In genomic region chr9:24245988-24246387, GRCh38 we compare ENCODE assay signal across 10 cellular contexts.
A peak's percentile ranks its signal among the peaks of the same experiment; 100 is the strongest.
DNase-seq lines count a peak whose midpoint lies in the region; ATAC-seq, FAIRE-seq and TF ChIP-seq lines count a peak whose summit lies in the region.
"Had no signal": no experiment of that assay in that cellular context is flagged by ENCODE, and none has a peak within 500 bp of the region (broad histone marks: within the 10 kb centered on the region; RNA-seq: fewer than 3 reads in every experiment).

No MANE protein-coding gene starts in this region.

- DNase-seq in D721Med (ENCODE audit: insufficient read length, low spot score) (no peak), keratinocyte (ENCODE audit: low read depth, low spot score) (no peak), NCI-H187 treated with DMSO at 0.1 percent for 48 hours (lab: John Stamatoyannopoulos, UW) (no peak), stomach (no peak), left lung (no peak)
- no peak for DNase-seq in NK-92 treated with Interleukin-12 subunit alpha and Interleukin-12 subunit beta, amount 100 ng/mL, for 24 hours (lab: John Stamatoyannopoulos, UW)
- DNase-seq: aorta, SW 1271 had no signal

- TF ChIP-seq CTCF in D721Med (IDR thresholded peaks at IDR 0.05; ENCODE audit: insufficient read depth, missing control alignments) (peak; percentile 57), SU-DHL-6 (IDR thresholded peaks at IDR 0.05; ENCODE audit: insufficient read depth, low read length, poor library complexity, severe bottlenecking) (peak; percentile 22), keratinocyte (optimal IDR thresholded peaks at IDR 0.05 in 1 of 3, IDR thresholded peaks at IDR 0.05 in 1 of 3, conservative IDR thresholded peaks at IDR 0.05 in 1 of 3; ENCODE audit: extremely low read depth in 1 of 3, insufficient read depth in 2 of 3, low read length in 3 of 3) (peak in 2 of 3 experiments; percentile 22 to 30), stomach (IDR thresholded peaks at IDR 0.05) (no peak), left lung (IDR thresholded peaks at IDR 0.05) (no peak)

- FAIRE-seq in D721Med (lab: Jason Lieb, UNC) (no peak), keratinocyte (lab: Jason Lieb, UNC) (no peak)

- H3F3A ChIP-seq in SU-DHL-6 (ENCODE audit: insufficient read depth): no peaks in the 10 kb centered on the region

- no peak for TF ChIP-seq EP300 in Ishikawa (IDR thresholded peaks at IDR 0.05; ENCODE audit: borderline replicate concordance)
- no peak for TF ChIP-seq EP300 in stomach (IDR thresholded peaks at IDR 0.05)

- TF ChIP-seq POLR2A in stomach (IDR thresholded peaks at IDR 0.05): no peak

- no peaks in the 10 kb centered on the region for H3K9me1 ChIP-seq in keratinocyte (ENCODE audit: control insufficient read depth, extremely low read depth, insufficient read depth, low read length)

- no peak overlapping the region for H3K4me2 ChIP-seq in SU-DHL-6 (ENCODE audit: low read depth, low read length, poor library complexity, severe bottlenecking)
- H3K4me2 ChIP-seq in keratinocyte (ENCODE audit: control insufficient read depth, extremely low read depth, insufficient read depth, low read depth, low read length): no peak overlapping the region

- no peak overlapping the region for H2AFZ ChIP-seq in SU-DHL-6 (ENCODE audit: low read depth, low read length, severe bottlenecking)
- no peak overlapping the region for H2AFZ ChIP-seq in keratinocyte (ENCODE audit: control insufficient read depth, low read length)

- TF ChIP-seq RAD21 in Ishikawa (IDR thresholded peaks at IDR 0.05; ENCODE audit: low read depth): 0 out of 2 replicates have a peak, but pooled peaks have one; percentile 12

- no peaks in the 10 kb centered on the region for H3K9me2 ChIP-seq in SU-DHL-6 (replicated peaks; ENCODE audit: insufficient read depth, low read length)

- intact Hi-C loops in stomach (cut with DNase I; ENCODE audit: low total_unique reads): no loop called here
- intact Hi-C loops in left lung (cut with DNase I): no loop called here

- WGBS in stomach, 5 donors: 27 to 36% (median 31%) methylated on average over 2 of the region's 2 CpGs

- no peak overlapping the region for H3K4me3 ChIP-seq in SU-DHL-6 (ENCODE audit: insufficient read depth, low read length, poor library complexity, severe bottlenecking)
- H3K4me3 ChIP-seq in keratinocyte (ENCODE audit: control insufficient read depth in 2 of 3, extremely low read depth in 1 of 3, insufficient read depth in 2 of 3, low read depth in 1 of 3, low read length in 3 of 3): no peak overlapping the region
- H3K4me3 ChIP-seq in stomach: no peak overlapping the region
- H3K4me3 ChIP-seq in left lung: no peak overlapping the region

- H3K79me2 ChIP-seq in SU-DHL-6 (ENCODE audit: insufficient read depth, low read length) (no peaks in the 10 kb centered on the region), keratinocyte (ENCODE audit: control insufficient read depth, insufficient read depth, low read length) (no peaks in the 10 kb centered on the region)

- no peak overlapping the region for H3K9ac ChIP-seq in SU-DHL-6 (ENCODE audit: low read length)
- H3K9ac ChIP-seq in keratinocyte (ENCODE audit: control insufficient read depth, extremely low read depth, insufficient read depth, low read length): no peak overlapping the region

- no peaks in the 10 kb centered on the region for H3K4me1 ChIP-seq in keratinocyte (ENCODE audit: control insufficient read depth, extremely low read depth, insufficient read depth, low read length)
- H3K4me1 ChIP-seq in stomach: no peaks in the 10 kb centered on the region
- no peaks in the 10 kb centered on the region for H3K4me1 ChIP-seq in left lung

- H3K9me3 ChIP-seq in SU-DHL-6 (ENCODE audit: insufficient read depth, low read length) (no peaks in the 10 kb centered on the region), keratinocyte (ENCODE audit: control insufficient read depth, low read depth, low read length) (no peaks in the 10 kb centered on the region), stomach (peaks cover 0 to 7% (median 0%) of the 10 kb centered on the region in 4 donors), left lung (no peaks in the 10 kb centered on the region)

- no peak for ATAC-seq in left lung

- H3K36me3 ChIP-seq in SU-DHL-6 (ENCODE audit: low read length) (no peaks in the 10 kb centered on the region), keratinocyte (ENCODE audit: control insufficient read depth in 2 of 2, extremely low read depth in 1 of 2, insufficient read depth in 2 of 2, low read length in 2 of 2) (no peaks in the 10 kb centered on the region), stomach (no peaks in the 10 kb centered on the region), left lung (no peaks in the 10 kb centered on the region)

- dilution Hi-C loops in keratinocyte (cut with MboI; ENCODE audit: extremely low pct_ligation_motif_present, low sequenced_read_pairs): no loop called here

- no peak overlapping the region for H3K27ac ChIP-seq in SU-DHL-6 (ENCODE audit: low read depth, low read length)
- no peak overlapping the region for H3K27ac ChIP-seq in keratinocyte (ENCODE audit: control insufficient read depth, insufficient read depth, low read length)
- no peak overlapping the region for H3K27ac ChIP-seq in stomach
- H3K27ac ChIP-seq in left lung: no peak overlapping the region

- no peaks in the 10 kb centered on the region for H4K20me1 ChIP-seq in SU-DHL-6 (ENCODE audit: low read depth, low read length)
- H4K20me1 ChIP-seq in keratinocyte (ENCODE audit: control insufficient read depth, extremely low read depth, insufficient read depth, low read length): no peaks in the 10 kb centered on the region

- no peaks in the 10 kb centered on the region for H3K27me3 ChIP-seq in SU-DHL-6 (ENCODE audit: low read length)
- H3K27me3 ChIP-seq in keratinocyte (ENCODE audit: control insufficient read depth, extremely low read depth, insufficient read depth, low read length): no peaks in the 10 kb centered on the region
- no peaks in the 10 kb centered on the region for H3K27me3 ChIP-seq in stomach
- H3K27me3 ChIP-seq in left lung: no peaks in the 10 kb centered on the region

TF ChIP-seq in Ishikawa, 13 proteins besides CTCF, POLR2A, EP300 and RAD21:
- TF ChIP-seq, protein P1, sequence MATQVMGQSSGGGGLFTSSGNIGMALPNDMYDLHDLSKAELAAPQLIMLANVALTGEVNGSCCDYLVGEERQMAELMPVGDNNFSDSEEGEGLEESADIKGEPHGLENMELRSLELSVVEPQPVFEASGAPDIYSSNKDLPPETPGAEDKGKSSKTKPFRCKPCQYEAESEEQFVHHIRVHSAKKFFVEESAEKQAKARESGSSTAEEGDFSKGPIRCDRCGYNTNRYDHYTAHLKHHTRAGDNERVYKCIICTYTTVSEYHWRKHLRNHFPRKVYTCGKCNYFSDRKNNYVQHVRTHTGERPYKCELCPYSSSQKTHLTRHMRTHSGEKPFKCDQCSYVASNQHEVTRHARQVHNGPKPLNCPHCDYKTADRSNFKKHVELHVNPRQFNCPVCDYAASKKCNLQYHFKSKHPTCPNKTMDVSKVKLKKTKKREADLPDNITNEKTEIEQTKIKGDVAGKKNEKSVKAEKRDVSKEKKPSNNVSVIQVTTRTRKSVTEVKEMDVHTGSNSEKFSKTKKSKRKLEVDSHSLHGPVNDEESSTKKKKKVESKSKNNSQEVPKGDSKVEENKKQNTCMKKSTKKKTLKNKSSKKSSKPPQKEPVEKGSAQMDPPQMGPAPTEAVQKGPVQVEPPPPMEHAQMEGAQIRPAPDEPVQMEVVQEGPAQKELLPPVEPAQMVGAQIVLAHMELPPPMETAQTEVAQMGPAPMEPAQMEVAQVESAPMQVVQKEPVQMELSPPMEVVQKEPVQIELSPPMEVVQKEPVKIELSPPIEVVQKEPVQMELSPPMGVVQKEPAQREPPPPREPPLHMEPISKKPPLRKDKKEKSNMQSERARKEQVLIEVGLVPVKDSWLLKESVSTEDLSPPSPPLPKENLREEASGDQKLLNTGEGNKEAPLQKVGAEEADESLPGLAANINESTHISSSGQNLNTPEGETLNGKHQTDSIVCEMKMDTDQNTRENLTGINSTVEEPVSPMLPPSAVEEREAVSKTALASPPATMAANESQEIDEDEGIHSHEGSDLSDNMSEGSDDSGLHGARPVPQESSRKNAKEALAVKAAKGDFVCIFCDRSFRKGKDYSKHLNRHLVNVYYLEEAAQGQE (IDR thresholded peaks at IDR 0.05; ENCODE audit: low read depth): no peak
- TF ChIP-seq EGR1 (IDR thresholded peaks at IDR 0.05): no peak
- TF ChIP-seq YY1 (IDR thresholded peaks at IDR 0.05; ENCODE audit: low read depth): no peak
- TF ChIP-seq NFIC (IDR thresholded peaks at IDR 0.05): no peak
- TF ChIP-seq, protein P2, sequence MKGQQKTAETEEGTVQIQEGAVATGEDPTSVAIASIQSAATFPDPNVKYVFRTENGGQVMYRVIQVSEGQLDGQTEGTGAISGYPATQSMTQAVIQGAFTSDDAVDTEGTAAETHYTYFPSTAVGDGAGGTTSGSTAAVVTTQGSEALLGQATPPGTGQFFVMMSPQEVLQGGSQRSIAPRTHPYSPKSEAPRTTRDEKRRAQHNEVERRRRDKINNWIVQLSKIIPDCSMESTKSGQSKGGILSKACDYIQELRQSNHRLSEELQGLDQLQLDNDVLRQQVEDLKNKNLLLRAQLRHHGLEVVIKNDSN (IDR thresholded peaks at IDR 0.05): no peak
- TF ChIP-seq TCF12 (IDR thresholded peaks at IDR 0.05; ENCODE audit: low read depth): no peak
- TF ChIP-seq FOXM1 (IDR thresholded peaks at IDR 0.05; ENCODE audit: borderline replicate concordance, low read depth): no peak
- no peak for TF ChIP-seq CEBPB (IDR thresholded peaks at IDR 0.05)
- no peak for TF ChIP-seq ZBTB7A (IDR thresholded peaks at IDR 0.05; ENCODE audit: low read depth)
- TF ChIP-seq, protein P3, sequence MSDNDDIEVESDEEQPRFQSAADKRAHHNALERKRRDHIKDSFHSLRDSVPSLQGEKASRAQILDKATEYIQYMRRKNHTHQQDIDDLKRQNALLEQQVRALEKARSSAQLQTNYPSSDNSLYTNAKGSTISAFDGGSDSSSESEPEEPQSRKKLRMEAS (IDR thresholded peaks at IDR 0.05): no peak
- TF ChIP-seq TEAD4 (IDR thresholded peaks at IDR 0.05): no peak
- TF ChIP-seq TAF1 (IDR thresholded peaks at IDR 0.05; ENCODE audit: low read depth): no peak
- TF ChIP-seq CREB1 (IDR thresholded peaks at IDR 0.05; ENCODE audit: low read depth): no peak

Comparison
In these comparisons a context has a peak if more than half of its experiments do, and no peak if none do; other contexts are left out.
1. CTCF ChIP-seq: peak in D721Med (single experiment), SU-DHL-6 (single experiment) and keratinocyte (2 of 3); none in stomach (0 of 7) and left lung (0 of 2).